19 cellular contexts compared by ENCODE assay signal in the genomic region with DNA sequence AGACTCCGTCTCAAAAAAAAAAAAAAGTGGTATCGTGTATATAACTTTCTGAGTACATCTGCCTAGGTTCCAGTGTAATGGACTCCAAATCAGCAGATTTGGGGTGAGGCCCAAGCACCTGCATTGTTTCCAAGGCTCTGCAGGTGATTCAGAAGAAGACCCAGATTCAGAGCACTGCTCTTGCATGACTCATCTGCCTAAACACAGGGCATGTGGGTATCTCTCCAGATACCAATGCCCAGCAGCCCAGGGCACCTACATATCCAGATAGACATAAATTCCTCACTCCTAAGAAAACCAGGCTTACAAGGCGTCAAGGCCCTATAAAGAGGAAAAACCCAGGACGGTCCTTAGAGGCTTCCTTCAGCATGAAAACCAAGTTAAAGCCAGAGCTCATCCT. TPM values are rescaled to one million over a fixed set of nuclear protein-coding genes. Genes with fewer than 3 reads are reported as not detected.
"Had no signal": no experiment of that assay in that cellular context is flagged by ENCODE, and none has a peak within 500 bp of the region (broad histone marks: within the 10 kb centered on the region; RNA-seq: fewer than 3 reads in every experiment).

No MANE protein-coding gene starts in this region.

- H3K27ac Mint-ChIP-seq: activated naive CD8-positive, alpha-beta T cell treated with anti-CD3 and anti-CD28 coated beads, Interleukin-2, amount 10 ng/mL, durations not matched to agents 7 days and 5 days; activated T-helper 1 cell treated with anti-CD3 and anti-CD28 coated beads, Interleukin-12 subunit alpha, Interleukin-12 subunit beta, Interleukin-2, Interleukin-4 antibody, amounts not matched to agents 30 ng/mL and 10 ng/mL and 1 ng/mL, durations not matched to agents 14 hours and 24 hours and 36 hours; natural killer cell; T-cell had no signal

- H3K4me3 ChIP-seq: body of pancreas, colonic mucosa, gastrocnemius medialis, heart left ventricle, spleen, tibial nerve, uterus had no signal

- H3K27me3 ChIP-seq: body of pancreas, colonic mucosa, gastrocnemius medialis, heart left ventricle, spleen, tibial nerve, uterus had no signal

- H3K36me3 Mint-ChIP-seq: natural killer cell had no signal

- H3K27me3 Mint-ChIP-seq: activated naive CD8-positive, alpha-beta T cell treated with anti-CD3 and anti-CD28 coated beads, Interleukin-2, amount 10 ng/mL, durations not matched to agents 7 days and 5 days; T-cell had no signal

- H3K4me1 ChIP-seq: body of pancreas, colonic mucosa, gastrocnemius medialis, heart left ventricle, spleen, tibial nerve, uterus had no signal

- H3K9me3 Mint-ChIP-seq: activated naive CD8-positive, alpha-beta T cell treated with anti-CD3 and anti-CD28 coated beads, Interleukin-2, amount 10 ng/mL, durations not matched to agents 7 days and 5 days; activated T-helper 1 cell treated with anti-CD3 and anti-CD28 coated beads, Interleukin-12 subunit alpha, Interleukin-12 subunit beta, Interleukin-2, Interleukin-4 antibody, amounts not matched to agents 30 ng/mL and 10 ng/mL and 1 ng/mL, durations not matched to agents 14 hours and 24 hours and 36 hours; immature natural killer cell; natural killer cell; T-cell had no signal

- H3K36me3 ChIP-seq: colonic mucosa, gastrocnemius medialis, uterus had no signal

- H3K9me3 ChIP-seq: body of pancreas, colonic mucosa, gastrocnemius medialis, heart left ventricle, SK-N-SH, spleen, tibial nerve, uterus had no signal

- H3K4me2 ChIP-seq: SK-N-SH had no signal

- H3K9ac ChIP-seq: SK-N-SH had no signal

- H3K4me1 Mint-ChIP-seq: activated naive CD8-positive, alpha-beta T cell treated with anti-CD3 and anti-CD28 coated beads, Interleukin-2, amount 10 ng/mL, durations not matched to agents 7 days and 5 days; immature natural killer cell; natural killer cell; T-cell had no signal

- ATAC-seq: body of pancreas, gastrocnemius medialis, heart left ventricle, natural killer cell, T-cell had no signal

- H3K27ac ChIP-seq: body of pancreas, colonic mucosa, gastrocnemius medialis, heart left ventricle, spleen, tibial nerve, uterus had no signal

- DNase-seq: activated naive CD8-positive, alpha-beta T cell treated with anti-CD3 and anti-CD28 coated beads, Interleukin-2, amount 10 ng/mL, durations not matched to agents 7 days and 5 days; activated T-cell treated with anti-CD3 and anti-CD28 coated beads for 4 hours; body of pancreas; central memory CD4-positive, alpha-beta T cell; colonic mucosa; gastrocnemius medialis; heart left ventricle; immature natural killer cell; natural killer cell; retina; SK-N-SH; spleen; stimulated activated CD4-positive, alpha-beta T cell treated with anti-CD3 and anti-CD28 coated beads, Interleukin-4, amount 100 ng/mL, for 4 hours; stimulated activated naive CD4-positive, alpha-beta T cell; T-cell; uterus had no signal

- H3K4me3 Mint-ChIP-seq: activated naive CD8-positive, alpha-beta T cell treated with anti-CD3 and anti-CD28 coated beads, Interleukin-2, amount 10 ng/mL, durations not matched to agents 7 days and 5 days; activated T-helper 1 cell treated with anti-CD3 and anti-CD28 coated beads, Interleukin-12 subunit alpha, Interleukin-12 subunit beta, Interleukin-2, Interleukin-4 antibody, amounts not matched to agents 30 ng/mL and 10 ng/mL and 1 ng/mL, durations not matched to agents 14 hours and 24 hours and 36 hours; immature natural killer cell; natural killer cell; T-cell had no signal

RNA-seq across cellular contexts. Expression of gene OIP5, which starts 45.6 kb away (rescaled TPM):
- total RNA-seq: body of pancreas, mesenteric fat pad had no signal
